9 cellular contexts compared by ENCODE assay signal in genomic region chr16:75402821-75403475, GRCh38. TPM values are rescaled to one million over a fixed set of nuclear protein-coding genes. Genes with fewer than 3 reads are reported as not detected.
DNase-seq lines count a peak whose midpoint lies in the region; ATAC-seq, FAIRE-seq and TF ChIP-seq lines count a peak whose summit lies in the region.
"Had no signal": no experiment of that assay in that cellular context is flagged by ENCODE, and none has a peak within 500 bp of the region (broad histone marks: within the 10 kb centered on the region; RNA-seq: fewer than 3 reads in every experiment).

No MANE protein-coding gene starts in this region.

- H3K27ac Mint-ChIP-seq in activated T-helper 2 cell treated with anti-CD3 and anti-CD28 coated beads, Interferon-gamma antibody, Interleukin-2, Interleukin-4, amounts not matched to agents 10 μg/mL and 5 μg/mL and 100 μg/mL, durations not matched to agents 14 hours and 24 hours and 36 hours = no peak overlapping the region

- no peak overlapping the region for H3K4me3 ChIP-seq in heart left ventricle
- no peak overlapping the region for H3K4me3 ChIP-seq in smooth muscle cell
- H3K4me3 ChIP-seq: BLaER1 treated with 17β-estradiol and CSF1 and Interleukin-3, amounts not matched to agents 10 nM and 100 nM had no signal

- peaks cover 18% of the 10 kb centered on the region for H3K36me3 Mint-ChIP-seq in activated T-helper 2 cell treated with anti-CD3 and anti-CD28 coated beads, Interferon-gamma antibody, Interleukin-2, Interleukin-4, amounts not matched to agents 10 μg/mL and 5 μg/mL and 100 μg/mL, durations not matched to agents 14 hours and 24 hours and 36 hours (ENCODE audit: low read depth)

- DNase-seq in DMS53 (lab: John Stamatoyannopoulos, UW) (peak; percentile 46), DMS53 treated with DMSO at 0.1 percent for 48 hours (lab: John Stamatoyannopoulos, UW; ENCODE audit: unreplicated experiment) (no peak), heart left ventricle (no peak), smooth muscle cell (lab: John Stamatoyannopoulos, UW; ENCODE audit: unreplicated experiment) (no peak)
- DNase-seq in activated T-helper 2 cell treated with anti-CD3 and anti-CD28 coated beads, Interferon-gamma antibody, Interleukin-2, Interleukin-4, amounts not matched to agents 10 μg/mL and 5 μg/mL and 100 μg/mL, durations not matched to agents 14 hours and 24 hours and 36 hours (ENCODE audit: low spot score) = no peak

- H3K36me3 ChIP-seq in heart left ventricle = peaks cover 0 to 35% (median 25%) of the 10 kb centered on the region in 9 donors
- H3K36me3 ChIP-seq in smooth muscle cell (ENCODE audit: low read depth) = no peaks in the 10 kb centered on the region

- WGBS in heart left ventricle, 4 donors = 29 to 33% (median 31%) methylated on average over 3 of the region's 3 CpGs
- WGBS in smooth muscle cell (ENCODE audit: low lambda C conversion rate) = 40% methylated on average over 3 of the region's 3 CpGs

- TF ChIP-seq POLR2A in heart left ventricle (IDR thresholded peaks at IDR 0.05) = no peak

- H3K4me1 Mint-ChIP-seq in activated T-helper 2 cell treated with anti-CD3 and anti-CD28 coated beads, Interferon-gamma antibody, Interleukin-2, Interleukin-4, amounts not matched to agents 10 μg/mL and 5 μg/mL and 100 μg/mL, durations not matched to agents 14 hours and 24 hours and 36 hours (ENCODE audit: low read depth) = peaks cover 9% of the 10 kb centered on the region

- peak overlapping the region; percentile 82 for H3K9ac ChIP-seq in smooth muscle cell (ENCODE audit: low read depth)

- H3K9me3 Mint-ChIP-seq in activated T-helper 2 cell treated with anti-CD3 and anti-CD28 coated beads, Interferon-gamma antibody, Interleukin-2, Interleukin-4, amounts not matched to agents 10 μg/mL and 5 μg/mL and 100 μg/mL, durations not matched to agents 14 hours and 24 hours and 36 hours = no peaks in the 10 kb centered on the region

- H3K9me3 ChIP-seq in heart left ventricle (no peaks in the 10 kb centered on the region), smooth muscle cell (replicated peaks; ENCODE audit: low read depth) (no peaks in the 10 kb centered on the region)
- H3K9me3 ChIP-seq: BLaER1 treated with 17β-estradiol and CSF1 and Interleukin-3, amounts not matched to agents 10 nM and 100 nM had no signal

- FAIRE-seq in TTC549 (lab: Jason Lieb, UNC) = peak; percentile 86

- ATAC-seq in HG02798 (IDR thresholded peaks at IDR 0.05; ENCODE audit: poor library complexity, unreplicated experiment) (peak; percentile 46), heart left ventricle (peak in 3 of 4 donors; percentile 23 to 50 (median 50)), HG02642 (IDR thresholded peaks at IDR 0.05; ENCODE audit: poor library complexity, unreplicated experiment) (no peak)

- H3F3A ChIP-seq in smooth muscle cell (ENCODE audit: low read depth) = no peaks in the 10 kb centered on the region

- peaks cover 0 to 29% (median 20%) of the 10 kb centered on the region in 12 donors for H3K4me1 ChIP-seq in heart left ventricle
- peaks cover 3% of the 10 kb centered on the region for H3K4me1 ChIP-seq in smooth muscle cell (ENCODE audit: low read depth)

- H3K4me2 ChIP-seq in smooth muscle cell = peak overlapping the region; percentile 39

- H3K79me2 ChIP-seq in smooth muscle cell (ENCODE audit: low read depth) = peaks cover 12% of the 10 kb centered on the region

- no peak overlapping the region for H2AFZ ChIP-seq in smooth muscle cell (ENCODE audit: low read depth)

- TF ChIP-seq CTCF in heart left ventricle (IDR thresholded peaks at IDR 0.05) (peak; percentile 53 to 81 (median 66)), smooth muscle cell (IDR thresholded peaks at IDR 0.05; ENCODE audit: borderline replicate concordance, insufficient read depth, poor library complexity, severe bottlenecking) (peak; percentile 69)

- peaks cover 12% of the 10 kb centered on the region for H4K20me1 ChIP-seq in smooth muscle cell (ENCODE audit: low read depth)

- no peak overlapping the region for H3K4me3 Mint-ChIP-seq in activated T-helper 2 cell treated with anti-CD3 and anti-CD28 coated beads, Interferon-gamma antibody, Interleukin-2, Interleukin-4, amounts not matched to agents 10 μg/mL and 5 μg/mL and 100 μg/mL, durations not matched to agents 14 hours and 24 hours and 36 hours (ENCODE audit: low read depth)

- intact Hi-C loops in heart left ventricle (cut with DNase I) = loop anchor here (1.0 to 10.0 kb wide), 7 partner anchors 171 to 362 kb away; no protein-coding TSS in a partner anchor
- intact Hi-C loops in activated T-helper 2 cell treated with anti-CD3 and anti-CD28 coated beads, Interferon-gamma antibody, Interleukin-2, Interleukin-4, amounts not matched to agents 10 μg/mL and 5 μg/mL and 100 μg/mL, durations not matched to agents 14 hours and 24 hours and 36 hours (cut with micrococcal nuclease) = loop anchor here (1.0 to 5.0 kb wide), 3 partner anchors 24 to 204 kb away; no protein-coding TSS in a partner anchor

- H3K27ac ChIP-seq in heart left ventricle (peak overlapping the region; percentile 1 to 83 (median 66)), smooth muscle cell (ENCODE audit: low read depth) (peak overlapping the region; percentile 93)
- H3K27ac ChIP-seq: BLaER1 treated with 17β-estradiol and CSF1 and Interleukin-3, amounts not matched to agents 10 nM and 100 nM had no signal

- H3K27me3 ChIP-seq in heart left ventricle = no peaks in the 10 kb centered on the region
- H3K27me3 ChIP-seq in smooth muscle cell (ENCODE audit: low read depth) = no peaks in the 10 kb centered on the region

- H3K27me3 Mint-ChIP-seq in activated T-helper 2 cell treated with anti-CD3 and anti-CD28 coated beads, Interferon-gamma antibody, Interleukin-2, Interleukin-4, amounts not matched to agents 10 μg/mL and 5 μg/mL and 100 μg/mL, durations not matched to agents 14 hours and 24 hours and 36 hours (ENCODE audit: low read depth) = no peaks in the 10 kb centered on the region

RNA-seq across cellular contexts. Expression of gene CFDP1, which starts 30.4 kb away (rescaled TPM):
- 10 to 100 TPM; 17.7 to 31.2 (median 24.9) TPM for total RNA-seq in heart left ventricle
- polyA plus RNA-seq in heart left ventricle = 10 to 100 TPM; 36.3 to 60.6 TPM
- total RNA-seq in smooth muscle cell = 59.0 and 87.3 TPM in 2 replicates
- polyA plus RNA-seq in smooth muscle cell = 81.5 and 91.0 TPM in 2 replicates
- 33.5 and 37.5 TPM in 2 replicates for total RNA-seq in activated T-helper 2 cell treated with anti-CD3 and anti-CD28 coated beads, Interferon-gamma antibody, Interleukin-2, Interleukin-4, amounts not matched to agents 10 μg/mL and 5 μg/mL and 100 μg/mL, durations not matched to agents 14 hours and 24 hours and 36 hours
